In the genomic region with DNA sequence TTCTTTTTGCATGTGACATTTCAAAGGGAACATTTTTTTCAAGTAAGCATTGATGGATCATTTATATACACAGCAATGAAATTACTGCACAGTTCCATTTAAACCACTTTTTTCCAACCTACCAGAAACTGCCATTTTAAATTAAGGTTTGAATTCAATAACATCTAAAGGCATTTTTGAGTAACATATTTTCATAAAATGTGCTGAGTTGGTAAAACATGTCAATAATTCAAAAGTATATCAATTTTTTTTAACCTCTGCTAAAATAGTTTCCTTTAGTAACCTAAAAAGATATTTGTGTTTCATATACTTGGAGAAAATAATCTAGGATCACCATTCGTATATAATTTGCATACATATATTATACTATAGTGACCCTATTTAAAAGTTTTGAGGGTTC, we compare ENCODE assay signal across 27 cellular contexts.
"Had no signal": no experiment of that assay in that cellular context is flagged by ENCODE, and none has a peak within 500 bp of the region (broad histone marks: within the 10 kb centered on the region; RNA-seq: fewer than 3 reads in every experiment).

No MANE protein-coding gene starts in this region.

- DNase-seq: naive B cell; naive thymus-derived CD8-positive, alpha-beta T cell; nephron progenitor cell; occipital lobe; pancreas; posterior cingulate gyrus; psoas muscle; right cardiac atrium; stimulated activated CD4-positive, alpha-beta T cell treated with anti-CD3 and anti-CD28 coated beads, Interleukin-15, amount 100 ng/mL, for 24 hours; stimulated activated CD4-positive, alpha-beta T cell treated with anti-CD3 and anti-CD28 coated beads, Interleukin-2, amount 100 ng/mL, for 24 hours; stimulated activated CD4-positive, alpha-beta T cell treated with anti-CD3 and anti-CD28 coated beads, Interleukin-2, amount 100 ng/mL, for 48 hours; stimulated activated CD4-positive, alpha-beta T cell treated with anti-CD3 and anti-CD28 coated beads, Interleukin-4, amount 100 ng/mL, for 24 hours; stimulated activated naive B cell treated with anti-CD40 and anti-IgM and Interleukin-4, amounts not matched to agents 10 μg/mL and 1 μg/mL and 100 μg/mL, for 72 hours; stimulated activated naive CD4-positive, alpha-beta T cell treated with Interleukin-2 at 50 U/mL for 16 hours; stomach; thyroid gland; trophoblast cell; upper lobe of left lung had no signal

- H3K4me2 ChIP-seq: neural progenitor cell had no signal

- H3K4me1 ChIP-seq: neural progenitor cell, pancreas, psoas muscle, stomach, thyroid gland, upper lobe of left lung, vagina had no signal

- H3K36me3 ChIP-seq: neural progenitor cell, pancreas, stomach, thoracic aorta, thyroid gland, tibial nerve, upper lobe of left lung, vagina had no signal

- FAIRE-seq: pancreas, urothelium cell line had no signal

- H3K9ac ChIP-seq: neural progenitor cell had no signal

- H3K27me3 ChIP-seq: neural progenitor cell, pancreas, stomach, thyroid gland, tibial nerve, upper lobe of left lung, vagina had no signal

- H3K9me3 ChIP-seq: pancreas, psoas muscle, stomach, thoracic aorta, thyroid gland, tibial nerve, upper lobe of left lung, vagina had no signal

- H3K4me3 ChIP-seq: neural progenitor cell, pancreas, psoas muscle, skin epidermis, stomach, thoracic aorta, thyroid gland, tibial nerve, upper lobe of left lung, vagina had no signal

- H3K27ac ChIP-seq: neural progenitor cell, pancreas, psoas muscle, skin epidermis, stomach, thoracic aorta, thyroid gland, tibial nerve, upper lobe of left lung, vagina had no signal

- ATAC-seq: naive thymus-derived CD8-positive, alpha-beta T cell; natural killer cell treated with Interleukin-12 subunit alpha and Interleukin-12 subunit beta and Interleukin-15 and Interleukin-18, amount 100 ng/mL, for 72 hours; pancreas; psoas muscle; right cardiac atrium; sciatic nerve; stimulated activated effector memory CD8-positive, alpha-beta T cell treated with anti-CD3 and anti-CD28 coated beads, Interleukin-12 subunit alpha, Interleukin-12 subunit beta, amount 100 ng/mL, for 72 hours; stimulated activated naive B cell treated with anti-CD40 and anti-IgM and Interleukin-4, amounts not matched to agents 10 μg/mL and 1 μg/mL and 100 μg/mL, for 72 hours had no signal
